1 cellular context compared by ENCODE assay signal in the genomic region with DNA sequence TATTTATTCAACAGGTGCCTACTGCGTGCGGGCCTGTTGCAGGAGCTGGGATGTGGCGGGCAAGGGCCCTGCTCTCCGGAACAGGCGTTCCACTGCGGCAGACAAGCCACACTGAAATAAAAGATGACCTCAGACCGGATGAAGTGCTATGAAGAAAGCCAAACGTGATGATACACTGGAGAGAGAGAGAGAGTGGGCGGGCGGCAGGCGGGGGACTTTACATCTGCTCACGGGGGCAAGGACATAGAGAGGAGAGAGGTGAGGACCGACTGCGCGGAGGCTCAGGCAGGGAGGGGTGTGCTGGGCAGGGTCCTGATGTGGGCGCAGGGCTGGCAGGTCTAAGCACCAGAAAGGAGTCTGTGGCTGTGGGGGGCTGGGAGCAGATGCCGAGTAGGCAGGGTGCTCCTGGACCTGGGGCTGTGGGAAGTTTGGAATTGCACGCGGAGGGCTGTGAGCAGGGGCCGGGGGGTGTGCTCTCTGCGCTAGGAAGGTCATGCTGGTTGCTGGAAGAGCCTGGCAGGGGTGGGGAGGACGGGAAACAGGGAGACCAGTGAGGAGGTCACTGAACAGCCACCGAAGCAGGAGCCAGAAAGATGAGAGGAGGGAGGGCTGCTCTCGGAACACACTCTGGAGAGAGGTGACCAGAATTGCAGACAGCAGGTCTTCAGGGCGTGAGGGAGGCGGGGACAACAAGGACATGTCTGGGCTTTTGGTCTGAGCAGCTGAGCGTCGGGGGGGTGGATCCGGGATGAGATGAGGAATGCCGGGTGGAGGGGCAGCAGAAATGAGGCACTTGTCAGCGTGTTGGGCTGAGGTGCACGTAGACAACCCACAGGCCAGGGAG.
TF ChIP-seq lines count a peak whose summit lies in the region.

No MANE protein-coding gene starts in this region.

TF ChIP-seq in GM23338, 12 proteins besides CTCF, POLR2A, EP300 and RAD21 (continued from another document):
- TF ChIP-seq, protein P1, sequence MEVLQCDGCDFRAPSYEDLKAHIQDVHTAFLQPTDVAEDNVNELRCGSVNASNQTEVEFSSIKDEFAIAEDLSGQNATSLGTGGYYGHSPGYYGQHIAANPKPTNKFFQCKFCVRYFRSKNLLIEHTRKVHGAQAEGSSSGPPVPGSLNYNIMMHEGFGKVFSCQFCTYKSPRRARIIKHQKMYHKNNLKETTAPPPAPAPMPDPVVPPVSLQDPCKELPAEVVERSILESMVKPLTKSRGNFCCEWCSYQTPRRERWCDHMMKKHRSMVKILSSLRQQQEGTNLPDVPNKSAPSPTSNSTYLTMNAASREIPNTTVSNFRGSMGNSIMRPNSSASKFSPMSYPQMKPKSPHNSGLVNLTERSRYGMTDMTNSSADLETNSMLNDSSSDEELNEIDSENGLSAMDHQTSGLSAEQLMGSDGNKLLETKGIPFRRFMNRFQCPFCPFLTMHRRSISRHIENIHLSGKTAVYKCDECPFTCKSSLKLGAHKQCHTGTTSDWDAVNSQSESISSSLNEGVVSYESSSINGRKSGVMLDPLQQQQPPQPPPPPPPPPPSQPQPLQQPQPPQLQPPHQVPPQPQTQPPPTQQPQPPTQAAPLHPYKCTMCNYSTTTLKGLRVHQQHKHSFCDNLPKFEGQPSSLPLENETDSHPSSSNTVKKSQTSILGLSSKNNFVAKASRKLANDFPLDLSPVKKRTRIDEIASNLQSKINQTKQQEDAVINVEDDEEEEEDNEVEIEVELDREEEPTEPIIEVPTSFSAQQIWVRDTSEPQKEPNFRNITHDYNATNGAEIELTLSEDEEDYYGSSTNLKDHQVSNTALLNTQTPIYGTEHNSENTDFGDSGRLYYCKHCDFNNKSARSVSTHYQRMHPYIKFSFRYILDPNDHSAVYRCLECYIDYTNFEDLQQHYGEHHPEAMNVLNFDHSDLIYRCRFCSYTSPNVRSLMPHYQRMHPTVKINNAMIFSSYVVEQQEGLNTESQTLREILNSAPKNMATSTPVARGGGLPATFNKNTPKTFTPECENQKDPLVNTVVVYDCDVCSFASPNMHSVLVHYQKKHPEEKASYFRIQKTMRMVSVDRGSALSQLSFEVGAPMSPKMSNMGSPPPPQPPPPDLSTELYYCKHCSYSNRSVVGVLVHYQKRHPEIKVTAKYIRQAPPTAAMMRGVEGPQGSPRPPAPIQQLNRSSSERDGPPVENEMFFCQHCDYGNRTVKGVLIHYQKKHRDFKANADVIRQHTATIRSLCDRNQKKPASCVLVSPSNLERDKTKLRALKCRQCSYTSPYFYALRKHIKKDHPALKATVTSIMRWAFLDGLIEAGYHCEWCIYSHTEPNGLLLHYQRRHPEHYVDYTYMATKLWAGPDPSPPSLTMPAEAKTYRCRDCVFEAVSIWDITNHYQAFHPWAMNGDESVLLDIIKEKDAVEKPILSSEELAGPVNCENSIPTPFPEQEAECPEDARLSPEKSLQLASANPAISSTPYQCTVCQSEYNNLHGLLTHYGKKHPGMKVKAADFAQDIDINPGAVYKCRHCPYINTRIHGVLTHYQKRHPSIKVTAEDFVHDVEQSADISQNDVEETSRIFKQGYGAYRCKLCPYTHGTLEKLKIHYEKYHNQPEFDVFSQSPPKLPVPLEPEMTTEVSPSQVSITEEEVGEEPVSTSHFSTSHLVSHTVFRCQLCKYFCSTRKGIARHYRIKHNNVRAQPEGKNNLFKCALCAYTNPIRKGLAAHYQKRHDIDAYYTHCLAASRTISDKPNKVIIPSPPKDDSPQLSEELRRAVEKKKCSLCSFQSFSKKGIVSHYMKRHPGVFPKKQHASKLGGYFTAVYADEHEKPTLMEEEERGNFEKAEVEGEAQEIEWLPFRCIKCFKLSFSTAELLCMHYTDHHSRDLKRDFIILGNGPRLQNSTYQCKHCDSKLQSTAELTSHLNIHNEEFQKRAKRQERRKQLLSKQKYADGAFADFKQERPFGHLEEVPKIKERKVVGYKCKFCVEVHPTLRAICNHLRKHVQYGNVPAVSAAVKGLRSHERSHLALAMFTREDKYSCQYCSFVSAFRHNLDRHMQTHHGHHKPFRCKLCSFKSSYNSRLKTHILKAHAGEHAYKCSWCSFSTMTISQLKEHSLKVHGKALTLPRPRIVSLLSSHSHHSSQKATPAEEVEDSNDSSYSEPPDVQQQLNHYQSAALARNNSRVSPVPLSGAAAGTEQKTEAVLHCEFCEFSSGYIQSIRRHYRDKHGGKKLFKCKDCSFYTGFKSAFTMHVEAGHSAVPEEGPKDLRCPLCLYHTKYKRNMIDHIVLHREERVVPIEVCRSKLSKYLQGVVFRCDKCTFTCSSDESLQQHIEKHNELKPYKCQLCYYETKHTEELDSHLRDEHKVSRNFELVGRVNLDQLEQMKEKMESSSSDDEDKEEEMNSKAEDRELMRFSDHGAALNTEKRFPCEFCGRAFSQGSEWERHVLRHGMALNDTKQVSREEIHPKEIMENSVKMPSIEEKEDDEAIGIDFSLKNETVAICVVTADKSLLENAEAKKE (CRISPR knock-in tag; IDR thresholded peaks at IDR 0.05): no peak
- TF ChIP-seq, protein P2, sequence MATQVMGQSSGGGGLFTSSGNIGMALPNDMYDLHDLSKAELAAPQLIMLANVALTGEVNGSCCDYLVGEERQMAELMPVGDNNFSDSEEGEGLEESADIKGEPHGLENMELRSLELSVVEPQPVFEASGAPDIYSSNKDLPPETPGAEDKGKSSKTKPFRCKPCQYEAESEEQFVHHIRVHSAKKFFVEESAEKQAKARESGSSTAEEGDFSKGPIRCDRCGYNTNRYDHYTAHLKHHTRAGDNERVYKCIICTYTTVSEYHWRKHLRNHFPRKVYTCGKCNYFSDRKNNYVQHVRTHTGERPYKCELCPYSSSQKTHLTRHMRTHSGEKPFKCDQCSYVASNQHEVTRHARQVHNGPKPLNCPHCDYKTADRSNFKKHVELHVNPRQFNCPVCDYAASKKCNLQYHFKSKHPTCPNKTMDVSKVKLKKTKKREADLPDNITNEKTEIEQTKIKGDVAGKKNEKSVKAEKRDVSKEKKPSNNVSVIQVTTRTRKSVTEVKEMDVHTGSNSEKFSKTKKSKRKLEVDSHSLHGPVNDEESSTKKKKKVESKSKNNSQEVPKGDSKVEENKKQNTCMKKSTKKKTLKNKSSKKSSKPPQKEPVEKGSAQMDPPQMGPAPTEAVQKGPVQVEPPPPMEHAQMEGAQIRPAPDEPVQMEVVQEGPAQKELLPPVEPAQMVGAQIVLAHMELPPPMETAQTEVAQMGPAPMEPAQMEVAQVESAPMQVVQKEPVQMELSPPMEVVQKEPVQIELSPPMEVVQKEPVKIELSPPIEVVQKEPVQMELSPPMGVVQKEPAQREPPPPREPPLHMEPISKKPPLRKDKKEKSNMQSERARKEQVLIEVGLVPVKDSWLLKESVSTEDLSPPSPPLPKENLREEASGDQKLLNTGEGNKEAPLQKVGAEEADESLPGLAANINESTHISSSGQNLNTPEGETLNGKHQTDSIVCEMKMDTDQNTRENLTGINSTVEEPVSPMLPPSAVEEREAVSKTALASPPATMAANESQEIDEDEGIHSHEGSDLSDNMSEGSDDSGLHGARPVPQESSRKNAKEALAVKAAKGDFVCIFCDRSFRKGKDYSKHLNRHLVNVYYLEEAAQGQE (IDR thresholded peaks at IDR 0.05; ENCODE audit: unreplicated experiment): no peak
- TF ChIP-seq ZNF331 (CRISPR knock-in tag; IDR thresholded peaks at IDR 0.05; ENCODE audit: low read depth) (no peak), JUNB (IDR thresholded peaks at IDR 0.05; ENCODE audit: unreplicated experiment) (no peak), NANOG (IDR thresholded peaks at IDR 0.05; ENCODE audit: borderline replicate concordance) (no peak), STAT1 (IDR thresholded peaks at IDR 0.05; ENCODE audit: unreplicated experiment) (no peak)
